In genomic region chr15:100340721-100341661, GRCh38 we compare ENCODE assay signal across 8 cellular contexts. TPM values are rescaled to one million over a fixed set of nuclear protein-coding genes. Genes with fewer than 3 reads are reported as not detected.
DNase-seq lines count a peak whose midpoint lies in the region; ATAC-seq and TF ChIP-seq lines count a peak whose summit lies in the region.

No MANE protein-coding gene starts in this region.

- no peak for TF ChIP-seq CTCF in SK-N-SH (IDR thresholded peaks at IDR 0.05)
- no peak for TF ChIP-seq CTCF in nephron progenitor cell (IDR thresholded peaks at IDR 0.05)

- DNase-seq in SK-N-SH (peak; percentile 60), RPMI8226 (peak; percentile 23), nephron progenitor cell (peak; percentile 37), hepatic stellate cell (ENCODE audit: low spot score) (no peak), NCI-H524 treated with DMSO at 0.1 percent for 48 hours (lab: John Stamatoyannopoulos, UW) (no peak)
- DNase-seq in effector memory CD4-positive, alpha-beta T cell = peak in 1 of 3 donors; percentile 25

- H3K9me3 Mint-ChIP-seq in nephron progenitor cell = no peaks in the 10 kb centered on the region

- no peaks in the 10 kb centered on the region for H3K36me3 ChIP-seq in SK-N-SH (replicated peaks in 1 of 2; ENCODE audit: control insufficient read depth in 1 of 2, insufficient read depth in 2 of 2, low read length in 1 of 2)
- H3K36me3 ChIP-seq in effector memory CD4-positive, alpha-beta T cell (ENCODE audit: control insufficient read depth, insufficient read depth, low read length) = no peaks in the 10 kb centered on the region

- H3K4me2 ChIP-seq in SK-N-SH = no peak overlapping the region

- no peaks in the 10 kb centered on the region for H4K20me1 ChIP-seq in SK-N-SH (ENCODE audit: insufficient read depth)

- H3K27me3 ChIP-seq in SK-N-SH (ENCODE audit: insufficient read depth) = no peaks in the 10 kb centered on the region
- no peaks in the 10 kb centered on the region for H3K27me3 ChIP-seq in effector memory CD4-positive, alpha-beta T cell (replicated peaks; ENCODE audit: control insufficient read depth, insufficient read depth, low read length, poor library complexity, severe bottlenecking)

- H3K27ac ChIP-seq in SK-N-SH (ENCODE audit: low read depth in 2 of 2, low read length in 1 of 2) = no peak overlapping the region
- peak overlapping the region; percentile 66 for H3K27ac ChIP-seq in effector memory CD4-positive, alpha-beta T cell (ENCODE audit: insufficient read depth, low read length, poor library complexity, severe bottlenecking)

- H3K9me3 ChIP-seq in SK-N-SH = no peaks in the 10 kb centered on the region
- no peaks in the 10 kb centered on the region for H3K9me3 ChIP-seq in effector memory CD4-positive, alpha-beta T cell (ENCODE audit: control insufficient read depth, low read length)

- H3K9ac ChIP-seq in SK-N-SH = no peak overlapping the region

- peak overlapping the region; percentile 75 for H3K4me3 Mint-ChIP-seq in nephron progenitor cell

- TF ChIP-seq RAD21 in SK-N-SH (IDR thresholded peaks at IDR 0.05; ENCODE audit: low read length) = no peak

- peak overlapping the region in 1 of 2 experiments; percentile 51; a peak in 2 of 4 replicates for H3K4me3 ChIP-seq in SK-N-SH (ENCODE audit: low read depth in 2 of 2, low read length in 1 of 2)
- peak overlapping the region; percentile 82 for H3K4me3 ChIP-seq in effector memory CD4-positive, alpha-beta T cell (ENCODE audit: insufficient read depth, low read depth, low read length, poor library complexity, severe bottlenecking)

- no peaks in the 10 kb centered on the region for H3F3A ChIP-seq in SK-N-SH (replicated peaks; ENCODE audit: insufficient read depth)

- no peaks in the 10 kb centered on the region for H3K79me2 ChIP-seq in SK-N-SH (ENCODE audit: insufficient read depth)

- ATAC-seq in SK-N-SH treated with all-trans-retinoic acid at 6 μM for 48 hours (no peak), HG03095 (IDR thresholded peaks at IDR 0.05; ENCODE audit: unreplicated experiment) (no peak)

- TF ChIP-seq EP300 in SK-N-SH (IDR thresholded peaks at IDR 0.05; ENCODE audit: borderline replicate concordance in 1 of 2, low read depth in 1 of 2, low read length in 1 of 2) = no peak

- no peaks in the 10 kb centered on the region for H3K9me2 ChIP-seq in SK-N-SH

- H3K27me3 Mint-ChIP-seq in nephron progenitor cell (ENCODE audit: low read depth, poor library complexity) = peaks cover 71% of the 10 kb centered on the region

- no peak overlapping the region for H2AFZ ChIP-seq in SK-N-SH (ENCODE audit: low read depth)

- H3K4me1 ChIP-seq in SK-N-SH (ENCODE audit: control insufficient read depth in 1 of 2, insufficient read depth in 2 of 2, low read depth in 1 of 2, low read length in 1 of 2) = peaks cover 0 to 12% of the 10 kb centered on the region in 2 experiments; a peak in 1 of 4 replicates
- peaks cover 9% of the 10 kb centered on the region for H3K4me1 ChIP-seq in effector memory CD4-positive, alpha-beta T cell (ENCODE audit: control insufficient read depth, insufficient read depth, low read length, poor library complexity, severe bottlenecking)

- no peaks in the 10 kb centered on the region for H3K36me3 Mint-ChIP-seq in nephron progenitor cell (ENCODE audit: low read depth)

- POLR2A ChIA-PET in SK-N-SH (lab: Yijun Ruan, JAX) = no interaction called here

- peaks cover 22% of the 10 kb centered on the region for H3K4me1 Mint-ChIP-seq in nephron progenitor cell

- WGBS in SK-N-SH (ENCODE audit: low lambda C conversion rate) = 8% methylated on average over 5 of the region's 134 CpGs

- CTCF ChIA-PET in SK-N-SH (lab: Yijun Ruan, JAX) = interaction anchor here (0.6 to 8.1 kb wide), 10 partner anchors 9 to 667 kb away, joined by 3 to 169 read pairs (median 3); no protein-coding TSS in a partner anchor

- no peak overlapping the region for H3K27ac Mint-ChIP-seq in nephron progenitor cell

TF ChIP-seq in SK-N-SH, 30 proteins besides CTCF, POLR2A, EP300 and RAD21 (continues in another document):
- TF ChIP-seq, protein P1, sequence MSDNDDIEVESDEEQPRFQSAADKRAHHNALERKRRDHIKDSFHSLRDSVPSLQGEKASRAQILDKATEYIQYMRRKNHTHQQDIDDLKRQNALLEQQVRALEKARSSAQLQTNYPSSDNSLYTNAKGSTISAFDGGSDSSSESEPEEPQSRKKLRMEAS (IDR thresholded peaks at IDR 0.05; ENCODE audit: low read depth) = no peak
- TF ChIP-seq NRF1 (IDR thresholded peaks at IDR 0.05; ENCODE audit: low read depth, low read length) = no peak
- TF ChIP-seq PBX3 (IDR thresholded peaks at IDR 0.05) = no peak
- no peak for TF ChIP-seq RFX5 (IDR thresholded peaks at IDR 0.05; ENCODE audit: low read length)
- TF ChIP-seq IRF3 (IDR thresholded peaks at IDR 0.05; ENCODE audit: low read depth, low read length) = no peak
- no peak for TF ChIP-seq POLR2AphosphoS5 (IDR thresholded peaks at IDR 0.05; ENCODE audit: low read depth, low read length)
- TF ChIP-seq YY1 (IDR thresholded peaks at IDR 0.05; ENCODE audit: low read depth) = no peak
- no peak for TF ChIP-seq TAF1 (IDR thresholded peaks at IDR 0.05; ENCODE audit: borderline replicate concordance, low read depth, low read length)
- no peak for TF ChIP-seq FOXJ3 (CRISPR knock-in tag; IDR thresholded peaks at IDR 0.05)
- no peak for TF ChIP-seq TCF12 (IDR thresholded peaks at IDR 0.05)
- TF ChIP-seq MEF2A (IDR thresholded peaks at IDR 0.05; ENCODE audit: borderline replicate concordance, low read depth) = no peak
- TF ChIP-seq EZH2phosphoT487 (IDR thresholded peaks at IDR 0.05; ENCODE audit: borderline replicate concordance, low read depth) = no peak
- TF ChIP-seq GATA2 (CRISPR knock-in tag; IDR thresholded peaks at IDR 0.05) = no peak
- TF ChIP-seq SMC3 (IDR thresholded peaks at IDR 0.05; ENCODE audit: low read depth, low read length) = no peak

TF ChIP-seq in SK-N-SH treated with all-trans-retinoic acid at 6 μM for 48 hours, 23 proteins besides CTCF, POLR2A, EP300 and RAD21 (continues in another document):
- no peak for TF ChIP-seq BACH2 (CRISPR knock-in tag; IDR thresholded peaks at IDR 0.05; ENCODE audit: borderline replicate concordance)
- no peak for TF ChIP-seq TCF4 (CRISPR knock-in tag; IDR thresholded peaks at IDR 0.05; ENCODE audit: borderline replicate concordance)
- no peak for TF ChIP-seq ARNTL (CRISPR knock-in tag; IDR thresholded peaks at IDR 0.05; ENCODE audit: borderline replicate concordance, low read depth)
- no peak for TF ChIP-seq ZNF565 (CRISPR knock-in tag; conservative IDR thresholded peaks at IDR 0.05; ENCODE audit: low read depth)
- TF ChIP-seq, protein P2, sequence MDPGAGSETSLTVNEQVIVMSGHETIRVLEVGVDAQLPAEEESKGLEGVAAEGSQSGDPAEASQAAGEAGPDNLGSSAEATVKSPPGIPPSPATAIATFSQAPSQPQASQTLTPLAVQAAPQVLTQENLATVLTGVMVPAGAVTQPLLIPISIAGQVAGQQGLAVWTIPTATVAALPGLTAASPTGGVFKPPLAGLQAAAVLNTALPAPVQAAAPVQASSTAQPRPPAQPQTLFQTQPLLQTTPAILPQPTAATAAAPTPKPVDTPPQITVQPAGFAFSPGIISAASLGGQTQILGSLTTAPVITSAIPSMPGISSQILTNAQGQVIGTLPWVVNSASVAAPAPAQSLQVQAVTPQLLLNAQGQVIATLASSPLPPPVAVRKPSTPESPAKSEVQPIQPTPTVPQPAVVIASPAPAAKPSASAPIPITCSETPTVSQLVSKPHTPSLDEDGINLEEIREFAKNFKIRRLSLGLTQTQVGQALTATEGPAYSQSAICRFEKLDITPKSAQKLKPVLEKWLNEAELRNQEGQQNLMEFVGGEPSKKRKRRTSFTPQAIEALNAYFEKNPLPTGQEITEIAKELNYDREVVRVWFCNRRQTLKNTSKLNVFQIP (CRISPR knock-in tag; IDR thresholded peaks at IDR 0.05; ENCODE audit: borderline replicate concordance, low read depth) = no peak
- TF ChIP-seq PPARA (CRISPR knock-in tag; IDR thresholded peaks at IDR 0.05; ENCODE audit: borderline replicate concordance) = no peak
- TF ChIP-seq, protein P3, sequence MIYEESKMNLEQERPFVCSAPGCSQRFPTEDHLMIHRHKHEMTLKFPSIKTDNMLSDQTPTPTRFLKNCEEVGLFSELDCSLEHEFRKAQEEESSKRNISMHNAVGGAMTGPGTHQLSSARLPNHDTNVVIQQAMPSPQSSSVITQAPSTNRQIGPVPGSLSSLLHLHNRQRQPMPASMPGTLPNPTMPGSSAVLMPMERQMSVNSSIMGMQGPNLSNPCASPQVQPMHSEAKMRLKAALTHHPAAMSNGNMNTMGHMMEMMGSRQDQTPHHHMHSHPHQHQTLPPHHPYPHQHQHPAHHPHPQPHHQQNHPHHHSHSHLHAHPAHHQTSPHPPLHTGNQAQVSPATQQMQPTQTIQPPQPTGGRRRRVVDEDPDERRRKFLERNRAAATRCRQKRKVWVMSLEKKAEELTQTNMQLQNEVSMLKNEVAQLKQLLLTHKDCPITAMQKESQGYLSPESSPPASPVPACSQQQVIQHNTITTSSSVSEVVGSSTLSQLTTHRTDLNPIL (CRISPR knock-in tag; IDR thresholded peaks at IDR 0.05; ENCODE audit: low read depth) = no peak
- TF ChIP-seq, protein P4, sequence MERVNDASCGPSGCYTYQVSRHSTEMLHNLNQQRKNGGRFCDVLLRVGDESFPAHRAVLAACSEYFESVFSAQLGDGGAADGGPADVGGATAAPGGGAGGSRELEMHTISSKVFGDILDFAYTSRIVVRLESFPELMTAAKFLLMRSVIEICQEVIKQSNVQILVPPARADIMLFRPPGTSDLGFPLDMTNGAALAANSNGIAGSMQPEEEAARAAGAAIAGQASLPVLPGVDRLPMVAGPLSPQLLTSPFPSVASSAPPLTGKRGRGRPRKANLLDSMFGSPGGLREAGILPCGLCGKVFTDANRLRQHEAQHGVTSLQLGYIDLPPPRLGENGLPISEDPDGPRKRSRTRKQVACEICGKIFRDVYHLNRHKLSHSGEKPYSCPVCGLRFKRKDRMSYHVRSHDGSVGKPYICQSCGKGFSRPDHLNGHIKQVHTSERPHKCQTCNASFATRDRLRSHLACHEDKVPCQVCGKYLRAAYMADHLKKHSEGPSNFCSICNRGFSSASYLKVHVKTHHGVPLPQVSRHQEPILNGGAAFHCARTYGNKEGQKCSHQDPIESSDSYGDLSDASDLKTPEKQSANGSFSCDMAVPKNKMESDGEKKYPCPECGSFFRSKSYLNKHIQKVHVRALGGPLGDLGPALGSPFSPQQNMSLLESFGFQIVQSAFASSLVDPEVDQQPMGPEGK (CRISPR knock-in tag; IDR thresholded peaks at IDR 0.05; ENCODE audit: borderline replicate concordance) = no peak
- TF ChIP-seq TOX (CRISPR knock-in tag; IDR thresholded peaks at IDR 0.05; ENCODE audit: borderline replicate concordance) = no peak

RNA-seq across cellular contexts. Expression of gene ADAMTS17, which starts 0.8 kb away (rescaled TPM):
- polyA plus RNA-seq in SK-N-SH (2012; rRNA removed) = not detected in 2 replicates
- polyA plus RNA-seq in SK-N-SH (2012; cell fraction: cytosol; rRNA removed) = 0.04 TPM in 2 replicates
- 0.01 and 0.14 TPM in 2 replicates for polyA plus RNA-seq in SK-N-SH (2012; cell fraction: nucleus; rRNA removed)

Comparison
In these comparisons a context has a peak if more than half of its experiments do, and no peak if none do; other contexts are left out.
1. DNase-seq: peak in SK-N-SH (single experiment), RPMI8226 (single experiment) and nephron progenitor cell (single experiment); none in hepatic stellate cell (single experiment) and NCI-H524 treated with DMSO at 0.1 percent for 48 hours (single experiment).